Comparison of ENCODE assay signal across 6 cellular contexts in the genomic region with DNA sequence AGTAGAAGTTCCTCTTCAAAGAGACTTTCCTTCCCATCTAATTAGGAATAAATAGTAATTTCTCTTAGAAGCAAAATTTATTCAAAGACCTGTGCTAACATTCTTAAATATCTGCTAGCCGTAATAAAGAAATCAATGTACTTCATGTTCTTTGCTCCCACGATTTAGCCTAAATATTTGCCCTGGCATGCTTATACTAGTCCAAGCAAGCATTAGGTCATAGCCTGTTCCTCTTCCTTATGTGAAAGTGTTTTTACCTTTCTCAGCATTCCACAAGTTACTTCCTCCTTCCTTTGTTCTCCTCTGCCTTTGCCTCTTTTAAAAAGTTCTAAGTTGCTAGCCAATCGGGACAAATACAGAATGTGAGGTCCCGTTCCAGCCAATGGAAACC. TPM values are rescaled to one million over a fixed set of nuclear protein-coding genes. Genes with fewer than 3 reads are reported as not detected.
"Had no signal": no experiment of that assay in that cellular context is flagged by ENCODE, and none has a peak within 500 bp of the region (broad histone marks: within the 10 kb centered on the region; RNA-seq: fewer than 3 reads in every experiment).

No MANE protein-coding gene starts in this region.

RNA-seq across cellular contexts. Expression of a gene that starts 55.6 kb away (rescaled TPM):
- total RNA-seq: activated CD4-positive, alpha-beta memory T cell treated with anti-CD3 and anti-CD28 coated beads, Interleukin-2, amount 10 ng/mL, durations not matched to agents 7 days and 5 days; activated CD8-positive, alpha-beta memory T cell treated with anti-CD3 and anti-CD28 coated beads, Interleukin-2, amount 10 ng/mL, durations not matched to agents 7 days and 5 days; LHCN-M2; OCI-LY7; PC-9; Right ventricle myocardium superior had no signal
